In genomic region chr17:1764274-1764673, GRCh38 we compare ENCODE assay signal across 8 cellular contexts. TPM values are rescaled to one million over a fixed set of nuclear protein-coding genes. Genes with fewer than 3 reads are reported as not detected.
DNase-seq lines count a peak whose midpoint lies in the region; ATAC-seq and TF ChIP-seq lines count a peak whose summit lies in the region.

No MANE protein-coding gene starts in this region.

- 10% methylated on average over 2 of the region's 11 CpGs; no CpG with 5 or more reads in 1 of the 2 experiments for whole genome bisulfite sequencing in IMR-90 (ENCODE audit: extremely low coverage in 2 of 2, insufficient read length in 1 of 2), 2 experiments
- WGBS in stomach, 5 donors, result 2 to 10% (median 4%) methylated on average over 11 of the region's 11 CpGs

- H3K4me3 ChIP-seq in IMR-90 (ENCODE audit: insufficient read depth, low read depth, low read length), result no peak overlapping the region
- H3K4me3 ChIP-seq in stomach, result peak overlapping the region in 3 of 4 donors; percentile 38 to 48 (median 41)

- CTCF ChIA-PET in IMR-90 (lab: Yijun Ruan, JAX), result interaction anchor here (1.3 kb wide), 1 partner anchor 12 kb away, joined by 3 read pairs; no protein-coding TSS in a partner anchor

- no peaks in the 10 kb centered on the region for H3K9me3 ChIP-seq in IMR-90 (ENCODE audit: control insufficient read depth, insufficient read depth, low read length)
- no peaks in the 10 kb centered on the region for H3K9me3 ChIP-seq in stomach

- no peaks in the 10 kb centered on the region for H3K27me3 Mint-ChIP-seq in activated CD4-positive, alpha-beta T cell treated with anti-CD3 and anti-CD28 coated beads, Interleukin-2, amount 10 ng/mL, durations not matched to agents 24 days and 14 days

- H3K9me3 Mint-ChIP-seq in activated CD4-positive, alpha-beta T cell treated with anti-CD3 and anti-CD28 coated beads, Interleukin-2, amount 10 ng/mL, durations not matched to agents 24 days and 14 days, result no peaks in the 10 kb centered on the region

- intact Hi-C loops in IMR-90 (cut with micrococcal nuclease) (no loop called here), stomach (cut with DNase I; ENCODE audit: low total_unique reads) (no loop called here)
- intact Hi-C loops in activated CD4-positive, alpha-beta T cell treated with anti-CD3 and anti-CD28 coated beads, Interleukin-2, amount 10 ng/mL, durations not matched to agents 24 days and 14 days (cut with micrococcal nuclease), result loop anchor here (5.0 kb wide), 1 partner anchor 42 kb away; the partner anchor contains the start of gene WDR81

- H3K4me1 Mint-ChIP-seq in activated CD4-positive, alpha-beta T cell treated with anti-CD3 and anti-CD28 coated beads, Interleukin-2, amount 10 ng/mL, durations not matched to agents 24 days and 14 days, result peaks cover 23% of the 10 kb centered on the region

- peak overlapping the region; percentile 48; the same call in 1 of the 2 replicates for H4K91ac ChIP-seq in IMR-90 (ENCODE audit: insufficient read depth, low read depth, low read length)

- peak overlapping the region; percentile 39 for H3K4ac ChIP-seq in IMR-90 (ENCODE audit: low read depth, low read length)

- no peak for TF ChIP-seq CTCF in IMR-90 (conservative IDR thresholded peaks at IDR 0.05; ENCODE audit: low read depth, low read length)
- no peak for TF ChIP-seq CTCF in stomach (IDR thresholded peaks at IDR 0.05)

- H3K4me2 ChIP-seq in IMR-90 (ENCODE audit: low read depth, low read length), result peak overlapping the region; percentile 29

- peak overlapping the region; percentile 42 for H2BK20ac ChIP-seq in IMR-90 (ENCODE audit: low read depth, low read length)

- H2BK15ac ChIP-seq in IMR-90 (ENCODE audit: low read depth, low read length), result peak overlapping the region; percentile 29; the same call in 1 of the 3 replicates

- in situ Hi-C loops in IMR-90 (cut with MboI; ENCODE audit: low sequenced_read_pairs), result no loop called here

- POLR2A ChIA-PET in IMR-90 (lab: Charles Lee; ENCODE audit: unreplicated experiment), result no interaction called here

- 0 out of 2 replicates have a peak overlapping the region, but pooled peaks have one; percentile 82 for H2AK5ac ChIP-seq in IMR-90 (ENCODE audit: low read depth, low read length)

- no peak overlapping the region for H3K56ac ChIP-seq in IMR-90 (ENCODE audit: extremely low read depth, insufficient read depth, low read length)

- H3K9me1 ChIP-seq in IMR-90 (ENCODE audit: insufficient read depth, low read length), result peaks cover 9% of the 10 kb centered on the region

- TF ChIP-seq EP300 in stomach (IDR thresholded peaks at IDR 0.05), result no peak

- no peaks in the 10 kb centered on the region for H3K79me1 ChIP-seq in IMR-90 (ENCODE audit: low read depth in 1 of 2, low read length in 2 of 2)

- H3K36me3 Mint-ChIP-seq in activated CD4-positive, alpha-beta T cell treated with anti-CD3 and anti-CD28 coated beads, Interleukin-2, amount 10 ng/mL, durations not matched to agents 24 days and 14 days (ENCODE audit: low read depth), result peaks cover 2% of the 10 kb centered on the region

- peak overlapping the region; percentile 61 for H2BK5ac ChIP-seq in IMR-90 (ENCODE audit: low read depth, low read length, poor library complexity, severe bottlenecking)

- H4K8ac ChIP-seq in IMR-90 (ENCODE audit: low read depth in 2 of 2, low read length in 2 of 2), result peak overlapping the region; percentile 4 to 93; a peak in 3 of 4 replicates

- H3K27ac Mint-ChIP-seq in activated CD4-positive, alpha-beta T cell treated with anti-CD3 and anti-CD28 coated beads, Interleukin-2, amount 10 ng/mL, durations not matched to agents 24 days and 14 days, result peak overlapping the region; percentile 79

- no peak for TF ChIP-seq POLR2A in IMR-90 (IDR thresholded peaks at IDR 0.05; ENCODE audit: low read depth, low read length)
- no peak for TF ChIP-seq POLR2A in stomach (IDR thresholded peaks at IDR 0.05)

- peak overlapping the region; percentile 33; the same call in 1 of the 2 replicates for H4K5ac ChIP-seq in IMR-90 (ENCODE audit: low read depth, low read length)

- BruUV-seq in IMR-90 (replicated peaks; lab: Mats Ljungman, UMichigan), result no TSS peak

- H3K27me3 ChIP-seq in IMR-90 (ENCODE audit: control insufficient read depth, insufficient read depth, low read length) (no peaks in the 10 kb centered on the region), stomach (no peaks in the 10 kb centered on the region)

- ATAC-seq in IMR-90 (ENCODE audit: low read depth) (peak; percentile 65), HG03342 (IDR thresholded peaks at IDR 0.05; ENCODE audit: unreplicated experiment) (no peak)

- H3K23ac ChIP-seq in IMR-90 (ENCODE audit: low read depth, low read length), result 0 out of 2 replicates have a peak overlapping the region, but pooled peaks have one; percentile 14

- H3K27ac ChIP-seq in IMR-90 (ENCODE audit: insufficient read depth, low read length) (peak overlapping the region; percentile 36; the same call in 1 of the 2 replicates), stomach (peak overlapping the region; percentile 39 to 88 (median 79))

- H4K20me1 ChIP-seq in IMR-90 (ENCODE audit: insufficient read depth, low read length), result no peaks in the 10 kb centered on the region

- H2AFZ ChIP-seq in IMR-90 (replicated peaks; ENCODE audit: low read length, poor library complexity), result peak overlapping the region; percentile 91

- H3K36me3 ChIP-seq in IMR-90 (ENCODE audit: control insufficient read depth, insufficient read depth, low read length), result no peaks in the 10 kb centered on the region; the same call in 1 of the 2 replicates
- H3K36me3 ChIP-seq in stomach, result no peaks in the 10 kb centered on the region

- peak overlapping the region; percentile 4 for H3K9ac ChIP-seq in IMR-90 (ENCODE audit: low read depth, low read length)

- peak; percentile 87 for DNase-seq in IMR-90
- peak; percentile 94 for DNase-seq in activated CD4-positive, alpha-beta T cell treated with anti-CD3 and anti-CD28 coated beads, Interleukin-2, amount 10 ng/mL, durations not matched to agents 24 days and 14 days
- DNase-seq in dedifferentiated amniotic fluid mesenchymal stem cell (ENCODE audit: extremely low spot score), result peak; percentile 64
- peak; percentile 98 for DNase-seq in myocyte (ENCODE audit: low read depth)
- peak; percentile 66 for DNase-seq in stomach
- no peak for DNase-seq in NCI-H2081 (lab: John Stamatoyannopoulos, UW)
- DNase-seq in NCI-H2029 treated with DMSO at 0.1 percent for 48 hours (lab: John Stamatoyannopoulos, UW), result no peak

- peak overlapping the region; percentile 31; the same call in 1 of the 2 replicates for H3K14ac ChIP-seq in IMR-90 (replicated peaks; ENCODE audit: low read depth, low read length)

- H2BK120ac ChIP-seq in IMR-90 (ENCODE audit: low read depth, low read length), result peak overlapping the region; percentile 26

- peaks cover 21% of the 10 kb centered on the region for H3K4me1 ChIP-seq in IMR-90 (ENCODE audit: control insufficient read depth, insufficient read depth, low read length)
- H3K4me1 ChIP-seq in stomach, result peaks cover 19 to 34% (median 23%) of the 10 kb centered on the region in 4 donors

- dilution Hi-C loops in IMR-90 (cut with HindIII; ENCODE audit: low sequenced_read_pairs, unreplicated experiment), result no loop called here

- H3K18ac ChIP-seq in IMR-90 (ENCODE audit: low read depth, low read length), result no peak overlapping the region; the same call in 1 of the 2 replicates

- peak overlapping the region; percentile 65 for H2AK9ac ChIP-seq in IMR-90 (replicated peaks; ENCODE audit: low read depth, low read length, poor library complexity)

- H3K4me3 Mint-ChIP-seq in activated CD4-positive, alpha-beta T cell treated with anti-CD3 and anti-CD28 coated beads, Interleukin-2, amount 10 ng/mL, durations not matched to agents 24 days and 14 days, result peak overlapping the region; percentile 61

- TF ChIP-seq RAD21 in IMR-90 (IDR thresholded peaks at IDR 0.05; ENCODE audit: low read length), result no peak

RNA-seq across cellular contexts. Expression of gene SERPINF1, which starts 2.4 kb away (rescaled TPM):
- total RNA-seq in IMR-90 (2012; rRNA removed) (11.7 and 15.6 TPM in 2 replicates), myocyte (5,512 and 6,691 TPM in 2 replicates), stomach (100 to 1,000 TPM in 4 of 5 donors, 10 to 100 TPM in 1; 72.4 to 334 (median 186) TPM)
- polyA plus RNA-seq in IMR-90 (2012; rRNA removed) (90.2 and 94.3 TPM in 2 replicates), stomach (100 to 1,000 TPM in 1 of 3 donors, 10 to 100 TPM in 2; 45.5 to 126 (median 68.9) TPM)
- polyA plus RNA-seq in IMR-90 (2012; cell fraction: cytosol; rRNA removed), result 104 and 232 TPM in 2 replicates
- polyA plus RNA-seq in IMR-90 (2012; cell fraction: nucleus; rRNA removed; ENCODE audit: low replicate concordance), result 61.8 and 102 TPM in 2 replicates
- not detected in 2 replicates for total RNA-seq in activated CD4-positive, alpha-beta T cell treated with anti-CD3 and anti-CD28 coated beads, Interleukin-2, amount 10 ng/mL, durations not matched to agents 24 days and 14 days
- polyA plus RNA-seq in myocyte (2012), result 567 TPM

RNA-seq across cellular contexts. Expression of gene SERPINF2, which starts 21.6 kb away (rescaled TPM):
- total RNA-seq in IMR-90 (2012; rRNA removed) (not detected in 2 replicates), myocyte (0.67 and 2.0 TPM in 2 replicates), stomach (1 to 10 TPM in 2 of 5 donors, under 1 TPM in 3; 0.45 to 4.1 (median 0.87) TPM)
- polyA plus RNA-seq in IMR-90 (2012; rRNA removed) (not detected in 2 replicates), stomach (1 to 10 TPM in 2 of 3 donors, under 1 TPM in 1; 0.92 to 5.2 (median 1.9) TPM)
- polyA plus RNA-seq in IMR-90 (2012; cell fraction: cytosol; rRNA removed), result 0.02 TPM in 1 of 2 replicates, not detected in the other
- polyA plus RNA-seq in IMR-90 (2012; cell fraction: nucleus; rRNA removed; ENCODE audit: low replicate concordance), result 0.08 and 0.17 TPM in 2 replicates
- total RNA-seq in activated CD4-positive, alpha-beta T cell treated with anti-CD3 and anti-CD28 coated beads, Interleukin-2, amount 10 ng/mL, durations not matched to agents 24 days and 14 days, result 0.12 and 0.16 TPM in 2 replicates
- polyA plus RNA-seq in myocyte (2012), result 1.1 TPM

RNA-seq across cellular contexts. Expression of gene WDR81, which starts 39.8 kb away (rescaled TPM):
- 3.0 and 3.9 TPM in 2 replicates for total RNA-seq in IMR-90 (2012; rRNA removed)
- polyA plus RNA-seq in IMR-90 (2012; rRNA removed), result 8.4 and 10.4 TPM in 2 replicates
- 4.5 and 7.7 TPM in 2 replicates for polyA plus RNA-seq in IMR-90 (2012; cell fraction: cytosol; rRNA removed)
- 21.3 and 52.6 TPM in 2 replicates for polyA plus RNA-seq in IMR-90 (2012; cell fraction: nucleus; rRNA removed; ENCODE audit: low replicate concordance)
- 17.6 and 18.3 TPM in 2 replicates for total RNA-seq in activated CD4-positive, alpha-beta T cell treated with anti-CD3 and anti-CD28 coated beads, Interleukin-2, amount 10 ng/mL, durations not matched to agents 24 days and 14 days
- total RNA-seq in myocyte, result 76.0 and 76.8 TPM in 2 replicates
- 30.0 TPM for polyA plus RNA-seq in myocyte (2012)
- 10 to 100 TPM; 13.4 to 56.5 (median 14.0) TPM for total RNA-seq in stomach
- polyA plus RNA-seq in stomach, result 10 to 100 TPM in 2 of 3 donors, 1 to 10 TPM in 1; 9.3 to 10.6 (median 10.2) TPM

RNA-seq across cellular contexts. Expression of gene TLCD2, which starts 54.1 kb away (rescaled TPM):
- total RNA-seq in IMR-90 (2012; rRNA removed) (0.72 and 0.83 TPM in 2 replicates), myocyte (1.7 and 1.8 TPM in 2 replicates), stomach (1 to 10 TPM; 4.5 to 9.6 (median 8.1) TPM)
- polyA plus RNA-seq in IMR-90 (2012; rRNA removed) (0.67 and 1.2 TPM in 2 replicates), stomach (1 to 10 TPM; 2.8 to 3.7 (median 3.1) TPM)
- polyA plus RNA-seq in IMR-90 (2012; cell fraction: cytosol; rRNA removed), result 0.49 and 0.75 TPM in 2 replicates
- 0.75 and 2.1 TPM in 2 replicates for polyA plus RNA-seq in IMR-90 (2012; cell fraction: nucleus; rRNA removed; ENCODE audit: low replicate concordance)
- total RNA-seq in activated CD4-positive, alpha-beta T cell treated with anti-CD3 and anti-CD28 coated beads, Interleukin-2, amount 10 ng/mL, durations not matched to agents 24 days and 14 days, result 0.07 and 0.14 TPM in 2 replicates
- 10.2 TPM for polyA plus RNA-seq in myocyte (2012)

Comparison
In these comparisons a context has a peak if more than half of its experiments do, and no peak if none do; other contexts are left out.
1. DNase-seq: peak in IMR-90 (single experiment), activated CD4-positive, alpha-beta T cell treated with anti-CD3 and anti-CD28 coated beads, Interleukin-2, amount 10 ng/mL, durations not matched to agents 24 days and 14 days (single experiment), dedifferentiated amniotic fluid mesenchymal stem cell (single experiment), myocyte (single experiment) and stomach (single experiment); none in NCI-H2081 (0 of 2) and NCI-H2029 treated with DMSO at 0.1 percent for 48 hours (single experiment).
2. RNA of gene SERPINF1, which starts 2.4 kb away (total RNA-seq): 5,512 to 6,691 TPM in myocyte, 72.4 to 334 TPM in stomach and 11.7 to 15.6 TPM in IMR-90; not detected in activated CD4-positive, alpha-beta T cell treated with anti-CD3 and anti-CD28 coated beads, Interleukin-2, amount 10 ng/mL, durations not matched to agents 24 days and 14 days; every median in the first group is over 10 times any median in the second.